ENCODE assay signal across 37 cellular contexts in the genomic region with DNA sequence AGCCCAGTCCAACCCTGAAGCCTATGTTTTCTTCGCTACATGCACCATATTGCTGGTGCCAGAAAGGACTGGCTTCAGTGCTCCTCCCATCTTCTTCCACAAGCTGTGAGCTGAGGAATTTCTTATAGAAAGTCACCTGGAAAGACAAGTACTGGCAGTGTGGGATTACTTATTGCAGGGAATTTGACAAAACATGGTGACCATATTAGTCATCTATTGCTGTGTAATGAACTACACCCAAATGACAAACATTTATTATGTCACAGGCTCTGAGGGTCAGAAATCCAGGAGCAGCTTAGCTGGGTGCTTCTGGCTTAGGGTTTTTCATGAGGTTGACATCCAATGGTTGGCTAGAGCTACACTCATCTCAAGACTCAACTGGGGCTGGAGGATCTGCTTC.
"Had no signal": no experiment of that assay in that cellular context is flagged by ENCODE, and none has a peak within 500 bp of the region (broad histone marks: within the 10 kb centered on the region; RNA-seq: fewer than 3 reads in every experiment).

No MANE protein-coding gene starts in this region.

- H3K36me3 ChIP-seq: ascending aorta, WERI-Rb-1 had no signal

- ATAC-seq: activated CD8-positive, alpha-beta T cell treated with anti-CD3 and anti-CD28 coated beads for 36 hours; activated T-cell treated with anti-CD3 and anti-CD28 coated beads, Interleukin-2, amount 50 U/mL, for 72 hours; activated T-helper 17 cell treated with anti-CD3 and anti-CD28 coated beads, Interleukin-2, amount 50 U/mL, for 72 hours had no signal

- H3K4me3 ChIP-seq: ascending aorta had no signal

- H3K9me3 Mint-ChIP-seq: activated CD8-positive, alpha-beta T cell treated with anti-CD3 and anti-CD28 coated beads for 36 hours; activated naive CD8-positive, alpha-beta T cell treated with anti-CD3 and anti-CD28 coated beads for 36 hours; activated T-cell treated with anti-CD3 and anti-CD28 coated beads, Interleukin-2, amount 50 U/mL, for 72 hours; activated T-helper 17 cell treated with anti-CD3 and anti-CD28 coated beads, Interleukin-2, amount 50 U/mL, for 72 hours had no signal

- H3K27ac Mint-ChIP-seq: activated CD8-positive, alpha-beta T cell treated with anti-CD3 and anti-CD28 coated beads for 36 hours; activated naive CD8-positive, alpha-beta T cell treated with anti-CD3 and anti-CD28 coated beads for 36 hours; activated T-cell treated with anti-CD3 and anti-CD28 coated beads, Interleukin-2, amount 50 U/mL, for 72 hours; activated T-helper 17 cell treated with anti-CD3 and anti-CD28 coated beads, Interleukin-2, amount 50 U/mL, for 72 hours had no signal

- H3K4me1 Mint-ChIP-seq: activated naive CD8-positive, alpha-beta T cell treated with anti-CD3 and anti-CD28 coated beads for 36 hours; activated T-helper 17 cell treated with anti-CD3 and anti-CD28 coated beads, Interleukin-2, amount 50 U/mL, for 72 hours had no signal

- H3K9me3 ChIP-seq: ascending aorta had no signal

- H3K27ac ChIP-seq: ascending aorta, WERI-Rb-1 had no signal

- H3K27me3 Mint-ChIP-seq: activated naive CD8-positive, alpha-beta T cell treated with anti-CD3 and anti-CD28 coated beads for 36 hours had no signal

- H3K36me3 Mint-ChIP-seq: activated naive CD8-positive, alpha-beta T cell treated with anti-CD3 and anti-CD28 coated beads for 36 hours had no signal

- H3K4me3 Mint-ChIP-seq: activated CD8-positive, alpha-beta T cell treated with anti-CD3 and anti-CD28 coated beads for 36 hours; activated naive CD8-positive, alpha-beta T cell treated with anti-CD3 and anti-CD28 coated beads for 36 hours; activated T-cell treated with anti-CD3 and anti-CD28 coated beads, Interleukin-2, amount 50 U/mL, for 72 hours; activated T-helper 17 cell treated with anti-CD3 and anti-CD28 coated beads, Interleukin-2, amount 50 U/mL, for 72 hours had no signal

- DNase-seq: activated CD4-positive, alpha-beta T cell treated with anti-CD3 and anti-CD28 coated beads for 1 hour; activated CD4-positive, alpha-beta T cell treated with anti-CD3 and anti-CD28 coated beads for 48 hours; activated CD4-positive, alpha-beta T cell treated with anti-CD3 and anti-CD28 coated beads, Interleukin-2, amount 50 U/mL, for 4 hours; activated CD4-positive, CD25-positive, alpha-beta regulatory T cell; activated CD8-positive, alpha-beta T cell treated with anti-CD3 and anti-CD28 coated beads for 36 hours; activated effector memory CD4-positive, alpha-beta T cell treated with anti-CD3 and anti-CD28 coated beads, Interleukin-2, amount 50 U/mL, for 16 hours; activated naive CD4-positive, alpha-beta T cell; activated naive CD4-positive, alpha-beta T cell treated with anti-CD3 and anti-CD28 coated beads, Interleukin-2, amount 50 U/mL, for 16 hours; activated naive CD8-positive, alpha-beta T cell treated with anti-CD3 and anti-CD28 coated beads for 36 hours; activated T-cell treated with anti-CD3 and anti-CD28 coated beads, Interleukin-2, amount 50 U/mL, for 1 hour; activated T-cell treated with anti-CD3 and anti-CD28 coated beads, Interleukin-2, amount 50 U/mL, for 72 hours; amniotic stem cell; caudate nucleus; cerebellar nuclear complex; Kasumi-1; KG1; MM.1S; MV-4-11; NCI-H1092 treated with DMSO at 0.1 percent for 48 hours; NCI-H1417; NCI-H146; NCI-H187; NCI-H2029 treated with DMSO at 0.1 percent for 48 hours; NCI-H2107; NCI-H2171; NCI-H510A; NCI-H526; NCI-H748 treated with DMSO at 0.1 percent for 48 hours; NK-92 treated with Interleukin-12 subunit alpha and Interleukin-12 subunit beta, amount 100 ng/mL, for 24 hours; Right ventricle myocardium superior; SW 1271; T-helper 1 cell; T-helper 2 cell; T-helper 9 cell; WERI-Rb-1 had no signal

- H3K27me3 ChIP-seq: ascending aorta had no signal
